Comparison of ENCODE assay signal across 9 cellular contexts in the genomic region with DNA sequence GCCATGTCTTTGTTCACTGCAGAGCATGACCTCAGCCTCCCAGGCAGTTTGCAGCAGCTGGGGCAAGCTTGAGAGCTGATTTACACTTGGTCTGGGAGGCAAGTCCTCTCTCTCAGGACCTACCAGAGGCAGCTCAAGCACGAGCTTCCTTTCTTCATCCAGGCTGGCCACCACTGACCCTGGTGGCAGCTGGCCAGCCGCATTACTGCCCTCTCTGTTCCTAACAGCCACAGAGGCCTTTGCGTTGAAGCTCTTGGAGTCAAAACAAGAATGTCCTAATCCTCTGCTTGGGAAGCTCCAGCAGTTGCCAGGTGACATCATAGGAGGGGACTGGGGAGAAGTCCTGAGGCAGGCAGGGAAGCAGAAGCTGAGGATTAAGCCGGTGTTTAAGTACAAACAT.
DNase-seq lines count a peak whose midpoint lies in the region; ATAC-seq and TF ChIP-seq lines count a peak whose summit lies in the region.
"Had no signal": no experiment of that assay in that cellular context is flagged by ENCODE, and none has a peak within 500 bp of the region (broad histone marks: within the 10 kb centered on the region; RNA-seq: fewer than 3 reads in every experiment).

No MANE protein-coding gene starts in this region.

- WGBS in ectodermal cell, 2 experiments, result 84 to 85% methylated on average over 4 of the region's 4 CpGs

- H3K4me3 ChIP-seq in ectodermal cell (ENCODE audit: insufficient read depth, low read depth, low read length), result no peak overlapping the region
- H3K4me3 ChIP-seq in CD8-positive, alpha-beta T cell (ENCODE audit: low read depth, low read length), result no peak overlapping the region

- CTCF ChIA-PET in CD8-positive, alpha-beta T cell (lab: Charles Lee), result no interaction called here
- CTCF ChIA-PET in activated CD4-positive, alpha-beta T cell treated with anti-CD3 and anti-CD28 coated beads, Interleukin-2, amount 10 ng/mL, durations not matched to agents 7 days and 5 days (lab: Charles Lee), result interaction anchor here (1.8 kb wide), 1 partner anchor 15 kb away, joined by 5 read pairs; no protein-coding TSS in a partner anchor

- H3K27ac ChIP-seq in ectodermal cell (ENCODE audit: insufficient read depth, low read depth, low read length, poor library complexity, severe bottlenecking), result peak overlapping the region; percentile 76
- H3K27ac ChIP-seq in CD8-positive, alpha-beta T cell (ENCODE audit: low read depth, low read length), result no peak overlapping the region

- ATAC-seq in CD8-positive, alpha-beta T cell, result no peak
- no peak for ATAC-seq in activated CD4-positive, CD25-positive, alpha-beta regulatory T cell treated with anti-CD3 and anti-CD28 coated beads, Interleukin-2, amount 50 U/mL, for 24 hours

- H3K27me3 ChIP-seq in ectodermal cell (ENCODE audit: control insufficient read depth, insufficient read depth, low read length, poor library complexity, severe bottlenecking), result no peaks in the 10 kb centered on the region
- H3K27me3 ChIP-seq in CD8-positive, alpha-beta T cell (ENCODE audit: insufficient read depth, low read length), result no peaks in the 10 kb centered on the region

- POLR2A ChIA-PET in CD8-positive, alpha-beta T cell (lab: Charles Lee), result no interaction called here
- POLR2A ChIA-PET in activated CD4-positive, alpha-beta T cell treated with anti-CD3 and anti-CD28 coated beads, Interleukin-2, amount 10 ng/mL, durations not matched to agents 7 days and 5 days (lab: Charles Lee), result no interaction called here

- H3K27me3 Mint-ChIP-seq in CD8-positive, alpha-beta T cell (ENCODE audit: low read depth), result peaks cover 2% of the 10 kb centered on the region
- peaks cover 5% of the 10 kb centered on the region for H3K27me3 Mint-ChIP-seq in activated CD4-positive, alpha-beta T cell treated with anti-CD3 and anti-CD28 coated beads, Interleukin-2, amount 10 ng/mL, durations not matched to agents 7 days and 5 days
- H3K27me3 Mint-ChIP-seq: activated naive CD8-positive, alpha-beta T cell had no signal

- peaks cover 35% of the 10 kb centered on the region for H3K4me1 ChIP-seq in ectodermal cell (ENCODE audit: control insufficient read depth, insufficient read depth, low read length)
- no peaks in the 10 kb centered on the region for H3K4me1 ChIP-seq in CD8-positive, alpha-beta T cell (ENCODE audit: insufficient read depth, low read length)

- H3K4me3 Mint-ChIP-seq in CD8-positive, alpha-beta T cell, result no peak overlapping the region
- H3K4me3 Mint-ChIP-seq in activated CD4-positive, alpha-beta T cell treated with anti-CD3 and anti-CD28 coated beads, Interleukin-2, amount 10 ng/mL, durations not matched to agents 7 days and 5 days, result no peak overlapping the region
- H3K4me3 Mint-ChIP-seq: activated naive CD8-positive, alpha-beta T cell had no signal

- no peaks in the 10 kb centered on the region for H3K36me3 ChIP-seq in ectodermal cell (ENCODE audit: control insufficient read depth, insufficient read depth, low read length)
- H3K36me3 ChIP-seq in CD8-positive, alpha-beta T cell (ENCODE audit: insufficient read depth, low read length), result no peaks in the 10 kb centered on the region

- TF ChIP-seq CTCF in CD8-positive, alpha-beta T cell (IDR thresholded peaks at IDR 0.05), result no peak

- H3K27ac Mint-ChIP-seq in CD8-positive, alpha-beta T cell, result no peak overlapping the region
- no peak overlapping the region for H3K27ac Mint-ChIP-seq in activated CD4-positive, alpha-beta T cell treated with anti-CD3 and anti-CD28 coated beads, Interleukin-2, amount 10 ng/mL, durations not matched to agents 7 days and 5 days
- H3K27ac Mint-ChIP-seq: activated naive CD8-positive, alpha-beta T cell had no signal

- no peaks in the 10 kb centered on the region for H3K36me3 Mint-ChIP-seq in CD8-positive, alpha-beta T cell
- H3K36me3 Mint-ChIP-seq in activated CD4-positive, alpha-beta T cell treated with anti-CD3 and anti-CD28 coated beads, Interleukin-2, amount 10 ng/mL, durations not matched to agents 7 days and 5 days (ENCODE audit: low read depth), result no peaks in the 10 kb centered on the region
- H3K36me3 Mint-ChIP-seq: activated naive CD8-positive, alpha-beta T cell had no signal

- no peaks in the 10 kb centered on the region for H3K9me3 ChIP-seq in ectodermal cell (ENCODE audit: control insufficient read depth, low read length)
- no peaks in the 10 kb centered on the region for H3K9me3 ChIP-seq in CD8-positive, alpha-beta T cell (ENCODE audit: low read length)

- intact Hi-C loops in CD8-positive, alpha-beta T cell (cut with DNase I, micrococcal nuclease), result no loop called here

- DNase-seq in LHCN-M2 (ENCODE audit: low read depth), result peak; percentile 91
- peak; percentile 79 for DNase-seq in medulla oblongata (ENCODE audit: extremely low spot score)
- peak; percentile 93 for DNase-seq in stromal cell of bone marrow (ENCODE audit: low read depth)
- no peak for DNase-seq in CD8-positive, alpha-beta T cell
- DNase-seq in activated CD4-positive, alpha-beta T cell treated with anti-CD3 and anti-CD28 coated beads, Interleukin-2, amount 10 ng/mL, durations not matched to agents 7 days and 5 days, result no peak
- no peak for DNase-seq in stimulated activated naive CD4-positive, alpha-beta T cell treated with Interleukin-2 at 50 U/mL for 16 hours (lab: John Stamatoyannopoulos, UW)

- no peaks in the 10 kb centered on the region for H3K9me3 Mint-ChIP-seq in CD8-positive, alpha-beta T cell
- no peaks in the 10 kb centered on the region for H3K9me3 Mint-ChIP-seq in activated CD4-positive, alpha-beta T cell treated with anti-CD3 and anti-CD28 coated beads, Interleukin-2, amount 10 ng/mL, durations not matched to agents 7 days and 5 days

- H3K4me1 Mint-ChIP-seq in CD8-positive, alpha-beta T cell (ENCODE audit: low read depth), result no peaks in the 10 kb centered on the region
- H3K4me1 Mint-ChIP-seq in activated CD4-positive, alpha-beta T cell treated with anti-CD3 and anti-CD28 coated beads, Interleukin-2, amount 10 ng/mL, durations not matched to agents 7 days and 5 days, result no peaks in the 10 kb centered on the region

Comparison
In these comparisons a context has a peak if more than half of its experiments do, and no peak if none do; other contexts are left out.
1. DNase-seq: peak in LHCN-M2 (single experiment), medulla oblongata (single experiment) and stromal cell of bone marrow (single experiment); none in CD8-positive, alpha-beta T cell (0 of 7), activated CD4-positive, alpha-beta T cell treated with anti-CD3 and anti-CD28 coated beads, Interleukin-2, amount 10 ng/mL, durations not matched to agents 7 days and 5 days (single experiment) and stimulated activated naive CD4-positive, alpha-beta T cell treated with Interleukin-2 at 50 U/mL for 16 hours (single experiment).